ENCODE assay signal across 8 cellular contexts in genomic region chr20:31822421-31823330, GRCh38. TPM values are rescaled to one million over a fixed set of nuclear protein-coding genes. Genes with fewer than 3 reads are reported as not detected.
DNase-seq lines count a peak whose midpoint lies in the region; ATAC-seq lines count a peak whose summit lies in the region.

No MANE protein-coding gene starts in this region.

- POLR2A ChIA-PET in activated CD4-positive, alpha-beta memory T cell treated with anti-CD3 and anti-CD28 coated beads, Interleukin-2, amount 10 ng/mL, durations not matched to agents 7 days and 5 days (lab: Charles Lee) = interaction anchor here (0.7 to 1.1 kb wide), 2 partner anchors 24 to 91 kb away, joined by 3 read pairs; no protein-coding TSS in a partner anchor

- ATAC-seq in HG03280 (IDR thresholded peaks at IDR 0.05; ENCODE audit: unreplicated experiment) (peak; percentile 60), GM19455 (IDR thresholded peaks at IDR 0.05; ENCODE audit: unreplicated experiment) (no peak)

- CTCF ChIA-PET in activated CD4-positive, alpha-beta memory T cell treated with anti-CD3 and anti-CD28 coated beads, Interleukin-2, amount 10 ng/mL, durations not matched to agents 7 days and 5 days (lab: Charles Lee) = interaction anchor here (0.6 to 4.0 kb wide), 17 partner anchors 9 to 269 kb away, joined by 3 to 54 read pairs (median 6); partner anchors contain the start of genes FOXS1 and PDRG1

- DNase-seq in GM04504 (ENCODE audit: low read depth) = peak; percentile 27
- peak; percentile 83 to 94 for DNase-seq in NCI-H526 (lab: John Stamatoyannopoulos, UW)
- peak; percentile 75 for DNase-seq in activated CD4-positive, alpha-beta memory T cell treated with anti-CD3 and anti-CD28 coated beads, Interleukin-2, amount 10 ng/mL, durations not matched to agents 7 days and 5 days
- peak; percentile 71 for DNase-seq in effector CD4-positive, alpha-beta T cell
- peak; percentile 93 for DNase-seq in mesenteric fat pad (ENCODE audit: low spot score)
- peak; percentile 62 to 67 for DNase-seq in stimulated activated CD8-positive, alpha-beta memory T cell treated with anti-CD3 and anti-CD28 coated beads, Interleukin-2, amount 100 ng/mL, for 1 hour (ENCODE audit: low read depth in 2 of 2)

- no peak overlapping the region for H3K27ac Mint-ChIP-seq in activated CD4-positive, alpha-beta memory T cell treated with anti-CD3 and anti-CD28 coated beads, Interleukin-2, amount 10 ng/mL, durations not matched to agents 7 days and 5 days

- no peaks in the 10 kb centered on the region for H3K36me3 Mint-ChIP-seq in activated CD4-positive, alpha-beta memory T cell treated with anti-CD3 and anti-CD28 coated beads, Interleukin-2, amount 10 ng/mL, durations not matched to agents 7 days and 5 days (ENCODE audit: low read depth)

- H3K4me3 Mint-ChIP-seq in activated CD4-positive, alpha-beta memory T cell treated with anti-CD3 and anti-CD28 coated beads, Interleukin-2, amount 10 ng/mL, durations not matched to agents 7 days and 5 days = no peak overlapping the region

- H3K9me3 Mint-ChIP-seq in activated CD4-positive, alpha-beta memory T cell treated with anti-CD3 and anti-CD28 coated beads, Interleukin-2, amount 10 ng/mL, durations not matched to agents 7 days and 5 days = no peaks in the 10 kb centered on the region

- peaks cover 6% of the 10 kb centered on the region for H3K4me1 Mint-ChIP-seq in activated CD4-positive, alpha-beta memory T cell treated with anti-CD3 and anti-CD28 coated beads, Interleukin-2, amount 10 ng/mL, durations not matched to agents 7 days and 5 days

- no peaks in the 10 kb centered on the region for H3K27me3 Mint-ChIP-seq in activated CD4-positive, alpha-beta memory T cell treated with anti-CD3 and anti-CD28 coated beads, Interleukin-2, amount 10 ng/mL, durations not matched to agents 7 days and 5 days

RNA-seq across cellular contexts. Expression of gene MYLK2, which starts 3.5 kb away (rescaled TPM):
- total RNA-seq in activated CD4-positive, alpha-beta memory T cell treated with anti-CD3 and anti-CD28 coated beads, Interleukin-2, amount 10 ng/mL, durations not matched to agents 7 days and 5 days = under 1 TPM; 0.33 to 0.45 TPM
- total RNA-seq in mesenteric fat pad = not detected

RNA-seq across cellular contexts. Expression of gene FOXS1, which starts 22.7 kb away (rescaled TPM):
- total RNA-seq in activated CD4-positive, alpha-beta memory T cell treated with anti-CD3 and anti-CD28 coated beads, Interleukin-2, amount 10 ng/mL, durations not matched to agents 7 days and 5 days = not detected
- not detected for total RNA-seq in mesenteric fat pad

RNA-seq across cellular contexts. Expression of gene DUSP15, which starts 47.7 kb away (rescaled TPM):
- total RNA-seq in activated CD4-positive, alpha-beta memory T cell treated with anti-CD3 and anti-CD28 coated beads, Interleukin-2, amount 10 ng/mL, durations not matched to agents 7 days and 5 days = not detected
- 0.77 TPM for total RNA-seq in mesenteric fat pad

RNA-seq across cellular contexts. Expression of gene TTLL9, which starts 47.8 kb away (rescaled TPM):
- total RNA-seq in activated CD4-positive, alpha-beta memory T cell treated with anti-CD3 and anti-CD28 coated beads, Interleukin-2, amount 10 ng/mL, durations not matched to agents 7 days and 5 days = not detected
- total RNA-seq in mesenteric fat pad = 0.13 TPM

Comparison
In these comparisons a context has a peak if more than half of its experiments do, and no peak if none do; other contexts are left out.
1. DNase-seq: peak in every context shown above with its lines; median percentile 93 in mesenteric fat pad; 88 in NCI-H526; 75 in activated CD4-positive, alpha-beta memory T cell treated with anti-CD3 and anti-CD28 coated beads, Interleukin-2, amount 10 ng/mL, durations not matched to agents 7 days and 5 days; 71 in effector CD4-positive, alpha-beta T cell; 64 in stimulated activated CD8-positive, alpha-beta memory T cell treated with anti-CD3 and anti-CD28 coated beads, Interleukin-2, amount 100 ng/mL, for 1 hour; 27 in GM04504.